ENCODE assay signal across 8 cellular contexts in genomic region chr2:33770023-33770422, GRCh38.
"Had no signal": no experiment of that assay in that cellular context is flagged by ENCODE, and none has a peak within 500 bp of the region (broad histone marks: within the 10 kb centered on the region; RNA-seq: fewer than 3 reads in every experiment).

No MANE protein-coding gene starts in this region.

- DNase-seq: GM23248, H7, HFFc6, IMR-90, KG1 had no signal

- H3K4me3 ChIP-seq: GM23248, HAP-1, K562 had no signal

- H3K4me3 Mint-ChIP-seq: HFFc6 had no signal

- H3K27ac ChIP-seq: GM23248 had no signal

- H3K36me3 ChIP-seq: HAP-1 had no signal

- ATAC-seq: HCT116, K562 had no signal

- H3K9me3 ChIP-seq: HAP-1 had no signal

- H3K27ac Mint-ChIP-seq: HFFc6 had no signal

- H3K4me1 ChIP-seq: HAP-1 had no signal
